In genomic region chr4:71338846-71339593, GRCh38 we compare ENCODE assay signal across 8 cellular contexts. TPM values are rescaled to one million over a fixed set of nuclear protein-coding genes. Genes with fewer than 3 reads are reported as not detected.
A peak's percentile ranks its signal among the peaks of the same experiment; 100 is the strongest.
DNase-seq lines count a peak whose midpoint lies in the region; ATAC-seq and TF ChIP-seq lines count a peak whose summit lies in the region.

TSS of gene SLC4A4 (plus strand) at chr4:71339020.

- H3K27me3 Mint-ChIP-seq in natural killer cell (ENCODE audit: low read depth in 2 of 2): no peaks in the 10 kb centered on the region

- no peaks in the 10 kb centered on the region for H3K9me3 ChIP-seq in BE2C

- H3K27me3 ChIP-seq in BE2C: no peaks in the 10 kb centered on the region

- ATAC-seq in GM19395 (IDR thresholded peaks at IDR 0.05; ENCODE audit: unreplicated experiment) (peak; percentile 100), HG03280 (IDR thresholded peaks at IDR 0.05; ENCODE audit: unreplicated experiment) (peak; percentile 100), natural killer cell (peak; percentile 75 to 96 (median 95))

- H3K36me3 Mint-ChIP-seq in natural killer cell: no peaks in the 10 kb centered on the region

- no peak for TF ChIP-seq CTCF in natural killer cell (IDR thresholded peaks at IDR 0.05)
- no peak for TF ChIP-seq CTCF in BE2C (IDR thresholded peaks at IDR 0.05; ENCODE audit: low read depth, low read length)

- peak within 1 kb of the TSS; percentile 61 to 65 for H3K27ac Mint-ChIP-seq in natural killer cell

- no peaks in the 10 kb centered on the region for H3K36me3 ChIP-seq in BE2C

- no peak within 1 kb of the TSS for H3K4me3 Mint-ChIP-seq in natural killer cell

- DNase-seq in CD1c-positive myeloid dendritic cell (ENCODE audit: extremely low spot score): peak; percentile 48
- peak; percentile 49 for DNase-seq in amniotic epithelial cell (ENCODE audit: low read depth)
- no peak for DNase-seq in natural killer cell
- no peak for DNase-seq in NCI-H446 treated with DMSO at 0.1 percent for 48 hours (lab: John Stamatoyannopoulos, UW)
- no peak for DNase-seq in dedifferentiated amniotic fluid mesenchymal stem cell (ENCODE audit: extremely low spot score)
- DNase-seq in BE2C: no peak

- no peaks in the 10 kb centered on the region for H3K9me3 Mint-ChIP-seq in natural killer cell

- H3K4me1 ChIP-seq in BE2C: no peaks in the 10 kb centered on the region

- intact Hi-C loops in natural killer cell (cut with micrococcal nuclease): no loop called here

- no peak within 1 kb of the TSS for H3K4me3 ChIP-seq in BE2C (ENCODE audit: low read depth, low read length)

- H3K4me1 Mint-ChIP-seq in natural killer cell: peaks cover 17% of the 10 kb centered on the region in 2 donors

RNA-seq across cellular contexts. Expression of gene SLC4A4, which starts in this region (rescaled TPM):
- 10 to 100 TPM; 17.9 to 20.4 (median 19.1) TPM for total RNA-seq in natural killer cell
- polyA plus RNA-seq in BE2C (2012; ENCODE audit: insufficient read depth, insufficient read length, low read depth): not detected

Comparison
In these comparisons a context has a peak if more than half of its experiments do, and no peak if none do; other contexts are left out.
1. DNase-seq: peak in CD1c-positive myeloid dendritic cell (single experiment) and amniotic epithelial cell (single experiment); none in natural killer cell (single experiment), NCI-H446 treated with DMSO at 0.1 percent for 48 hours (single experiment), dedifferentiated amniotic fluid mesenchymal stem cell (single experiment) and BE2C (single experiment).
2. Peak in every context shown above with its lines, with median percentiles within 50 percentile points of each other: ATAC-seq.